Comparison of ENCODE assay signal across 8 cellular contexts in the genomic region with DNA sequence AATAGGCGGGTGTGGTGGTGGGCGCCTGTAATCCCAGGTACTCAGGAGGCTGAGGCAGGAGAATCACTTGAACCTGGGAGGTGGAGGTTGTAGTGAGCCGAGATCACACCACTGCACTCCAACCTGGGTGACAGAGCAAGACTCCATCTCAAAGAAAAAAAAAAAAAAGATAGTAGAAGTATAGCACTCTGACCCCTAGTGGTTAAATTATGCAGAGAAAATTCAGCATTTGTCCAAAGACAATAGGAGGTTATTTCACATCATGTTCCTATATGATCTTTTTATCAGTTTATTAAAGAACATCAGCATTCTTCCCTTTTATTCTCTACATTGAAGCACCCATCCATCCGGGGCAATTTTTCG. TPM values are rescaled to one million over a fixed set of nuclear protein-coding genes. Genes with fewer than 3 reads are reported as not detected.
DNase-seq lines count a peak whose midpoint lies in the region; ATAC-seq, FAIRE-seq and TF ChIP-seq lines count a peak whose summit lies in the region.
"Not testable (repeated sequence)": the region's sequence is repeated elsewhere in the genome, so short reads cannot be mapped to it uniquely, and the experiment has no call there.

No MANE protein-coding gene starts in this region.

- intact Hi-C loops in body of pancreas (cut with DNase I) = loop anchor here (10.0 kb wide), 1 partner anchor 434 kb away; no protein-coding TSS in a partner anchor
- intact Hi-C loops in left ventricle myocardium inferior (cut with micrococcal nuclease) = loop anchor here (5.0 kb wide), 3 partner anchors 127 to 437 kb away; partner anchors contain the start of gene E2F3
- intact Hi-C loops in pancreas (cut with DNase I) = loop anchor here (5.0 to 10.0 kb wide), 3 partner anchors 234 to 434 kb away; no protein-coding TSS in a partner anchor

- not testable (repeated sequence) for H3K27me3 ChIP-seq in body of pancreas; left ventricle myocardium inferior (ENCODE audit: low read depth); pancreas

- whole genome bisulfite sequencing in body of pancreas, 2 donors = 17 to 23% methylated on average over 5 of the region's 5 CpGs
- WGBS in pancreas, 2 donors = 14 to 29% methylated on average over 5 of the region's 5 CpGs

- H3K9me3 ChIP-seq in body of pancreas; left ventricle myocardium inferior (replicated peaks); pancreas: not testable (repeated sequence)

- not testable (repeated sequence) for H3K4me3 ChIP-seq in body of pancreas, left ventricle myocardium inferior
- peak overlapping the region in 1 of 4 donors; percentile 14 for H3K4me3 ChIP-seq in pancreas

- peak; percentile 65 for DNase-seq in ACHN
- DNase-seq in NCI-H2029 (lab: John Stamatoyannopoulos, UW) = peak; percentile 81
- DNase-seq in SK-N-DZ (ENCODE audit: low spot score) = peak; percentile 67
- not testable (repeated sequence) for DNase-seq in body of pancreas, left ventricle myocardium inferior, pancreas

- H3K4me1 ChIP-seq in body of pancreas, left ventricle myocardium inferior, pancreas: not testable (repeated sequence)

- TF ChIP-seq CTCF in GM12872 (IDR thresholded peaks at IDR 0.05; ENCODE audit: insufficient read depth, low read depth, low read length) (peak; percentile 39; the same call in 2 of the 3 replicates), body of pancreas (IDR thresholded peaks at IDR 0.05) (peak; percentile 31 to 79 (median 58)), left ventricle myocardium inferior (IDR thresholded peaks at IDR 0.05; ENCODE audit: borderline replicate concordance) (peak; percentile 73), pancreas (IDR thresholded peaks at IDR 0.05) (peak; percentile 38 to 56 (median 40))

- not testable (repeated sequence) for FAIRE-seq in pancreas (lab: Jason Lieb, UNC)

- not testable (repeated sequence) for H3K27ac ChIP-seq in body of pancreas; left ventricle myocardium inferior (replicated peaks); pancreas

- ATAC-seq in HG02885 (IDR thresholded peaks at IDR 0.05; ENCODE audit: poor library complexity, unreplicated experiment) (peak; percentile 61), body of pancreas (peak; percentile 77), pancreas (peak; percentile 75 to 93 (median 88))

- in situ Hi-C loops in ACHN (cut with HindIII; ENCODE audit: low pct_ligation_motif_present, low pct_unique_long_range_greater_than_20kb, low sequenced_read_pairs) = not testable (repeated sequence)

- not testable (repeated sequence) for H3K36me3 ChIP-seq in body of pancreas (replicated peaks in 1 of 2; ENCODE audit: insufficient read depth in 1 of 2, low read depth in 2 of 2); left ventricle myocardium inferior; pancreas

- not testable (repeated sequence) for TF ChIP-seq POLR2A in body of pancreas (IDR thresholded peaks at IDR 0.05)

RNA-seq across cellular contexts. Expression of gene CDKAL1, which starts 5.2 kb away (rescaled TPM):
- polyA plus RNA-seq in SK-N-DZ (2014; cell fraction: cytosol; rRNA removed) = 16.3 and 16.8 TPM in 2 replicates
- polyA plus RNA-seq in SK-N-DZ (2014; cell fraction: nucleus; rRNA removed) = 5.8 and 12.5 TPM in 2 replicates
- 10 to 100 TPM; 16.3 to 18.1 TPM for total RNA-seq in body of pancreas
- total RNA-seq in left ventricle myocardium inferior = 9.1 TPM
- total RNA-seq in pancreas = 10 to 100 TPM in 2 of 6 donors, 1 to 10 TPM in 4; 6.7 to 11.7 (median 8.8) TPM
- polyA plus RNA-seq in pancreas = 1 to 10 TPM; 3.3 TPM
